ENCODE assay signal across 12 cellular contexts in genomic region chr4:8392591-8393190, GRCh38. TPM values are rescaled to one million over a fixed set of nuclear protein-coding genes. Genes with fewer than 3 reads are reported as not detected.
DNase-seq lines count a peak whose midpoint lies in the region; ATAC-seq and TF ChIP-seq lines count a peak whose summit lies in the region.
"Had no signal": no experiment of that assay in that cellular context is flagged by ENCODE, and none has a peak within 500 bp of the region (broad histone marks: within the 10 kb centered on the region; RNA-seq: fewer than 3 reads in every experiment).

No MANE protein-coding gene starts in this region.

- ATAC-seq in heart right ventricle (peak in 1 of 8 donors; percentile 8), HG03045 (IDR thresholded peaks at IDR 0.05; ENCODE audit: unreplicated experiment) (no peak)
- no peak for ATAC-seq in stimulated activated effector memory CD8-positive, alpha-beta T cell treated with anti-CD3 and anti-CD28 coated beads, Interleukin-12 subunit alpha, Interleukin-12 subunit beta, amount 100 ng/mL, for 72 hours
- ATAC-seq: CD8-positive, alpha-beta T cell had no signal

- H3K36me3 Mint-ChIP-seq in HFFc6 (ENCODE audit: low read depth): peaks cover 12% of the 10 kb centered on the region; the same call in 1 of the 2 replicates
- peaks cover 88% of the 10 kb centered on the region for H3K36me3 Mint-ChIP-seq in stimulated activated effector memory CD8-positive, alpha-beta T cell treated with anti-CD3 and anti-CD28 coated beads, Interleukin-12 subunit alpha, Interleukin-12 subunit beta, amount 100 ng/mL, for 72 hours

- DNase-seq in HFFc6 (no peak), heart right ventricle (no peak), NCI-H526 (lab: John Stamatoyannopoulos, UW) (no peak), caudate nucleus (lab: John Stamatoyannopoulos, UW) (no peak)
- DNase-seq in stimulated activated effector memory CD8-positive, alpha-beta T cell treated with anti-CD3 and anti-CD28 coated beads, Interleukin-12 subunit alpha, Interleukin-12 subunit beta, amount 100 ng/mL, for 72 hours (ENCODE audit: low spot score in 2 of 2): no peak
- no peak for DNase-seq in stimulated activated CD4-positive, alpha-beta T cell treated with anti-CD3 and anti-CD28 coated beads, Interleukin-4, amount 100 ng/mL, for 1 hour
- DNase-seq: CD8-positive, alpha-beta T cell; cortex of kidney; glutamatergic neuron had no signal

- no peaks in the 10 kb centered on the region for H3K27me3 ChIP-seq in heart right ventricle

- no peak overlapping the region for H3K4me3 ChIP-seq in heart right ventricle

- H3K36me3 ChIP-seq in heart right ventricle: peaks cover 0 to 88% (median 22%) of the 10 kb centered on the region in 9 donors

- intact Hi-C loops in heart right ventricle (cut with DNase I): loop anchor here in 5 of 10 donors (2.0 to 10.0 kb wide), 5 partner anchors 50 to 118 kb away; no protein-coding TSS in a partner anchor

- H3K27ac ChIP-seq in VCaP: peak overlapping the region; percentile 41; the same call in 1 of the 2 replicates
- peak overlapping the region in 8 of 10 donors; percentile 33 to 88 (median 72) for H3K27ac ChIP-seq in heart right ventricle
- no peak overlapping the region for H3K27ac ChIP-seq in caudate nucleus (ENCODE audit: low read depth, low read length)

- H3K4me3 Mint-ChIP-seq in HFFc6: 0 out of 2 replicates have a peak overlapping the region, but pooled peaks have one; percentile 20
- peak overlapping the region; percentile 16 for H3K4me3 Mint-ChIP-seq in stimulated activated effector memory CD8-positive, alpha-beta T cell treated with anti-CD3 and anti-CD28 coated beads, Interleukin-12 subunit alpha, Interleukin-12 subunit beta, amount 100 ng/mL, for 72 hours
- H3K4me3 Mint-ChIP-seq: CD8-positive, alpha-beta T cell; IgD-negative memory B cell had no signal

- TF ChIP-seq CTCF in HFFc6 (IDR thresholded peaks at IDR 0.05) (no peak), VCaP (conservative IDR thresholded peaks at IDR 0.05) (no peak), heart right ventricle (IDR thresholded peaks at IDR 0.05) (no peak)

- no peaks in the 10 kb centered on the region for H3K9me3 ChIP-seq in heart right ventricle

- no peaks in the 10 kb centered on the region; the same call in 1 of the 2 replicates for H3K27me3 Mint-ChIP-seq in HFFc6 (ENCODE audit: insufficient read depth)
- H3K27me3 Mint-ChIP-seq: IgD-negative memory B cell had no signal

- H3K27ac Mint-ChIP-seq in HFFc6: peak overlapping the region; percentile 89
- H3K27ac Mint-ChIP-seq in stimulated activated effector memory CD8-positive, alpha-beta T cell treated with anti-CD3 and anti-CD28 coated beads, Interleukin-12 subunit alpha, Interleukin-12 subunit beta, amount 100 ng/mL, for 72 hours: peak overlapping the region; percentile 84
- H3K27ac Mint-ChIP-seq: CD8-positive, alpha-beta T cell had no signal

- 72 to 87% methylated on average over 15 of the region's 15 CpGs for WGBS in heart right ventricle, 2 donors

- H3K9me3 Mint-ChIP-seq in HFFc6: no peaks in the 10 kb centered on the region
- no peaks in the 10 kb centered on the region for H3K9me3 Mint-ChIP-seq in stimulated activated effector memory CD8-positive, alpha-beta T cell treated with anti-CD3 and anti-CD28 coated beads, Interleukin-12 subunit alpha, Interleukin-12 subunit beta, amount 100 ng/mL, for 72 hours
- H3K9me3 Mint-ChIP-seq: CD8-positive, alpha-beta T cell; IgD-negative memory B cell had no signal

- peaks cover 36% of the 10 kb centered on the region for H3K4me1 Mint-ChIP-seq in HFFc6 (ENCODE audit: low read depth)
- peaks cover 32% of the 10 kb centered on the region for H3K4me1 Mint-ChIP-seq in stimulated activated effector memory CD8-positive, alpha-beta T cell treated with anti-CD3 and anti-CD28 coated beads, Interleukin-12 subunit alpha, Interleukin-12 subunit beta, amount 100 ng/mL, for 72 hours

- peaks cover 0 to 49% (median 30%) of the 10 kb centered on the region in 9 donors for H3K4me1 ChIP-seq in heart right ventricle

RNA-seq across cellular contexts. Expression of gene ACOX3, which starts 47.8 kb away (rescaled TPM):
- 10 to 100 TPM; 18.6 to 23.2 (median 19.9) TPM for total RNA-seq in HFFc6 (2021; fragmentation: NEBNext Ultra II Directional; extraction: Animal tissue kit (Norgen Biotek cat#: 25700))
- 10 to 100 TPM; 21.6 to 28.9 (median 25.6) TPM for total RNA-seq in heart right ventricle
- polyA plus RNA-seq in heart right ventricle: 10 to 100 TPM; 17.9 to 18.5 TPM

RNA-seq across cellular contexts. Expression of gene TRMT44, which starts 47.9 kb away (rescaled TPM):
- total RNA-seq in HFFc6 (2021; fragmentation: NEBNext Ultra II Directional; extraction: Animal tissue kit (Norgen Biotek cat#: 25700)): 10 to 100 TPM in 3 of 6 experiments, 1 to 10 TPM in 3; 8.8 to 10.7 (median 10.0) TPM
- 10 to 100 TPM in 2 of 10 donors, 1 to 10 TPM in 8; 6.0 to 10.2 (median 8.4) TPM for total RNA-seq in heart right ventricle
- polyA plus RNA-seq in heart right ventricle: 1 to 10 TPM; 4.5 to 5.3 TPM
